Comparison of ENCODE assay signal across 1 cellular context in the genomic region with DNA sequence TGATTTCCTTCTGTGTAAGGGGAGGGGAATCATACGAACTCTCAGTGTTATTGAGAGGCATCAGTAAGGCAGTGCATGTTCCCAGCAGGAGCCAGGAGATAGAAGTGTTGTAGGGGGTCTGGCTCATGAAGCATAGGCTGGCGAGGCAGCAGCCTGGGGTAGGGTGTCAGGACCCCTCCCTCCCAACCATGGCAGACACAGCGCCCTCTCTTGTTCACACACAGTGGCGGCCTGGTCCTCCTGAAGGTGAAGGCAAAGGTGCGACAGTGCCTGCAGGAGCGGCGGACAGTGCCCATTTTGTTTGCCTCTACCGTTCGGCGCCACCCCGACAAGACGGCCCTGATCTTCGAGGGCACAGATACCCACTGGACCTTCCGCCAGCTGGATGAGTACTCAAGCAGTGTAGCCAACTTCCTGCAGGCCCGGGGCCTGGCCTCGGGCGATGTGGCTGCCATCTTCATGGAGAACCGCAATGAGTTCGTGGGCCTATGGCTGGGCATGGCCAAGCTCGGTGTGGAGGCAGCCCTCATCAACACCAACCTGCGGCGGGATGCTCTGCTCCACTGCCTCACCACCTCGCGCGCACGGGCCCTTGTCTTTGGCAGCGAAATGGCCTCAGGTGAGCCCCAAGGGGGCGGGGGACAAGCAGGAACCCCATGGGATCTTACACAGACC.
TF ChIP-seq lines count a peak whose summit lies in the region.

No MANE protein-coding gene starts in this region.

TF ChIP-seq in GM23338, 12 proteins besides CTCF, POLR2A, EP300 and RAD21:
- TF ChIP-seq ZNF331 (CRISPR knock-in tag; IDR thresholded peaks at IDR 0.05; ENCODE audit: low read depth) (no peak), JUNB (IDR thresholded peaks at IDR 0.05; ENCODE audit: unreplicated experiment) (no peak), POLR2AphosphoS5 (IDR thresholded peaks at IDR 0.05; ENCODE audit: low read depth) (no peak), STAT1 (IDR thresholded peaks at IDR 0.05; ENCODE audit: unreplicated experiment) (no peak), ZNF114 (CRISPR knock-in tag; IDR thresholded peaks at IDR 0.05) (no peak), CREB1 (CRISPR knock-in tag; IDR thresholded peaks at IDR 0.05; ENCODE audit: low read depth) (no peak), EZH2 (IDR thresholded peaks at IDR 0.05; ENCODE audit: low read depth, unreplicated experiment) (no peak), NANOG (IDR thresholded peaks at IDR 0.05; ENCODE audit: borderline replicate concordance) (no peak), EZH2phosphoT487 (IDR thresholded peaks at IDR 0.05; ENCODE audit: unreplicated experiment) (no peak)
- TF ChIP-seq, protein P1, sequence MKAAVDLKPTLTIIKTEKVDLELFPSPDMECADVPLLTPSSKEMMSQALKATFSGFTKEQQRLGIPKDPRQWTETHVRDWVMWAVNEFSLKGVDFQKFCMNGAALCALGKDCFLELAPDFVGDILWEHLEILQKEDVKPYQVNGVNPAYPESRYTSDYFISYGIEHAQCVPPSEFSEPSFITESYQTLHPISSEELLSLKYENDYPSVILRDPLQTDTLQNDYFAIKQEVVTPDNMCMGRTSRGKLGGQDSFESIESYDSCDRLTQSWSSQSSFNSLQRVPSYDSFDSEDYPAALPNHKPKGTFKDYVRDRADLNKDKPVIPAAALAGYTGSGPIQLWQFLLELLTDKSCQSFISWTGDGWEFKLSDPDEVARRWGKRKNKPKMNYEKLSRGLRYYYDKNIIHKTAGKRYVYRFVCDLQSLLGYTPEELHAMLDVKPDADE (IDR thresholded peaks at IDR 0.05), result no peak
- TF ChIP-seq, protein P2, sequence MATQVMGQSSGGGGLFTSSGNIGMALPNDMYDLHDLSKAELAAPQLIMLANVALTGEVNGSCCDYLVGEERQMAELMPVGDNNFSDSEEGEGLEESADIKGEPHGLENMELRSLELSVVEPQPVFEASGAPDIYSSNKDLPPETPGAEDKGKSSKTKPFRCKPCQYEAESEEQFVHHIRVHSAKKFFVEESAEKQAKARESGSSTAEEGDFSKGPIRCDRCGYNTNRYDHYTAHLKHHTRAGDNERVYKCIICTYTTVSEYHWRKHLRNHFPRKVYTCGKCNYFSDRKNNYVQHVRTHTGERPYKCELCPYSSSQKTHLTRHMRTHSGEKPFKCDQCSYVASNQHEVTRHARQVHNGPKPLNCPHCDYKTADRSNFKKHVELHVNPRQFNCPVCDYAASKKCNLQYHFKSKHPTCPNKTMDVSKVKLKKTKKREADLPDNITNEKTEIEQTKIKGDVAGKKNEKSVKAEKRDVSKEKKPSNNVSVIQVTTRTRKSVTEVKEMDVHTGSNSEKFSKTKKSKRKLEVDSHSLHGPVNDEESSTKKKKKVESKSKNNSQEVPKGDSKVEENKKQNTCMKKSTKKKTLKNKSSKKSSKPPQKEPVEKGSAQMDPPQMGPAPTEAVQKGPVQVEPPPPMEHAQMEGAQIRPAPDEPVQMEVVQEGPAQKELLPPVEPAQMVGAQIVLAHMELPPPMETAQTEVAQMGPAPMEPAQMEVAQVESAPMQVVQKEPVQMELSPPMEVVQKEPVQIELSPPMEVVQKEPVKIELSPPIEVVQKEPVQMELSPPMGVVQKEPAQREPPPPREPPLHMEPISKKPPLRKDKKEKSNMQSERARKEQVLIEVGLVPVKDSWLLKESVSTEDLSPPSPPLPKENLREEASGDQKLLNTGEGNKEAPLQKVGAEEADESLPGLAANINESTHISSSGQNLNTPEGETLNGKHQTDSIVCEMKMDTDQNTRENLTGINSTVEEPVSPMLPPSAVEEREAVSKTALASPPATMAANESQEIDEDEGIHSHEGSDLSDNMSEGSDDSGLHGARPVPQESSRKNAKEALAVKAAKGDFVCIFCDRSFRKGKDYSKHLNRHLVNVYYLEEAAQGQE (IDR thresholded peaks at IDR 0.05; ENCODE audit: unreplicated experiment), result no peak
- TF ChIP-seq, protein P3, sequence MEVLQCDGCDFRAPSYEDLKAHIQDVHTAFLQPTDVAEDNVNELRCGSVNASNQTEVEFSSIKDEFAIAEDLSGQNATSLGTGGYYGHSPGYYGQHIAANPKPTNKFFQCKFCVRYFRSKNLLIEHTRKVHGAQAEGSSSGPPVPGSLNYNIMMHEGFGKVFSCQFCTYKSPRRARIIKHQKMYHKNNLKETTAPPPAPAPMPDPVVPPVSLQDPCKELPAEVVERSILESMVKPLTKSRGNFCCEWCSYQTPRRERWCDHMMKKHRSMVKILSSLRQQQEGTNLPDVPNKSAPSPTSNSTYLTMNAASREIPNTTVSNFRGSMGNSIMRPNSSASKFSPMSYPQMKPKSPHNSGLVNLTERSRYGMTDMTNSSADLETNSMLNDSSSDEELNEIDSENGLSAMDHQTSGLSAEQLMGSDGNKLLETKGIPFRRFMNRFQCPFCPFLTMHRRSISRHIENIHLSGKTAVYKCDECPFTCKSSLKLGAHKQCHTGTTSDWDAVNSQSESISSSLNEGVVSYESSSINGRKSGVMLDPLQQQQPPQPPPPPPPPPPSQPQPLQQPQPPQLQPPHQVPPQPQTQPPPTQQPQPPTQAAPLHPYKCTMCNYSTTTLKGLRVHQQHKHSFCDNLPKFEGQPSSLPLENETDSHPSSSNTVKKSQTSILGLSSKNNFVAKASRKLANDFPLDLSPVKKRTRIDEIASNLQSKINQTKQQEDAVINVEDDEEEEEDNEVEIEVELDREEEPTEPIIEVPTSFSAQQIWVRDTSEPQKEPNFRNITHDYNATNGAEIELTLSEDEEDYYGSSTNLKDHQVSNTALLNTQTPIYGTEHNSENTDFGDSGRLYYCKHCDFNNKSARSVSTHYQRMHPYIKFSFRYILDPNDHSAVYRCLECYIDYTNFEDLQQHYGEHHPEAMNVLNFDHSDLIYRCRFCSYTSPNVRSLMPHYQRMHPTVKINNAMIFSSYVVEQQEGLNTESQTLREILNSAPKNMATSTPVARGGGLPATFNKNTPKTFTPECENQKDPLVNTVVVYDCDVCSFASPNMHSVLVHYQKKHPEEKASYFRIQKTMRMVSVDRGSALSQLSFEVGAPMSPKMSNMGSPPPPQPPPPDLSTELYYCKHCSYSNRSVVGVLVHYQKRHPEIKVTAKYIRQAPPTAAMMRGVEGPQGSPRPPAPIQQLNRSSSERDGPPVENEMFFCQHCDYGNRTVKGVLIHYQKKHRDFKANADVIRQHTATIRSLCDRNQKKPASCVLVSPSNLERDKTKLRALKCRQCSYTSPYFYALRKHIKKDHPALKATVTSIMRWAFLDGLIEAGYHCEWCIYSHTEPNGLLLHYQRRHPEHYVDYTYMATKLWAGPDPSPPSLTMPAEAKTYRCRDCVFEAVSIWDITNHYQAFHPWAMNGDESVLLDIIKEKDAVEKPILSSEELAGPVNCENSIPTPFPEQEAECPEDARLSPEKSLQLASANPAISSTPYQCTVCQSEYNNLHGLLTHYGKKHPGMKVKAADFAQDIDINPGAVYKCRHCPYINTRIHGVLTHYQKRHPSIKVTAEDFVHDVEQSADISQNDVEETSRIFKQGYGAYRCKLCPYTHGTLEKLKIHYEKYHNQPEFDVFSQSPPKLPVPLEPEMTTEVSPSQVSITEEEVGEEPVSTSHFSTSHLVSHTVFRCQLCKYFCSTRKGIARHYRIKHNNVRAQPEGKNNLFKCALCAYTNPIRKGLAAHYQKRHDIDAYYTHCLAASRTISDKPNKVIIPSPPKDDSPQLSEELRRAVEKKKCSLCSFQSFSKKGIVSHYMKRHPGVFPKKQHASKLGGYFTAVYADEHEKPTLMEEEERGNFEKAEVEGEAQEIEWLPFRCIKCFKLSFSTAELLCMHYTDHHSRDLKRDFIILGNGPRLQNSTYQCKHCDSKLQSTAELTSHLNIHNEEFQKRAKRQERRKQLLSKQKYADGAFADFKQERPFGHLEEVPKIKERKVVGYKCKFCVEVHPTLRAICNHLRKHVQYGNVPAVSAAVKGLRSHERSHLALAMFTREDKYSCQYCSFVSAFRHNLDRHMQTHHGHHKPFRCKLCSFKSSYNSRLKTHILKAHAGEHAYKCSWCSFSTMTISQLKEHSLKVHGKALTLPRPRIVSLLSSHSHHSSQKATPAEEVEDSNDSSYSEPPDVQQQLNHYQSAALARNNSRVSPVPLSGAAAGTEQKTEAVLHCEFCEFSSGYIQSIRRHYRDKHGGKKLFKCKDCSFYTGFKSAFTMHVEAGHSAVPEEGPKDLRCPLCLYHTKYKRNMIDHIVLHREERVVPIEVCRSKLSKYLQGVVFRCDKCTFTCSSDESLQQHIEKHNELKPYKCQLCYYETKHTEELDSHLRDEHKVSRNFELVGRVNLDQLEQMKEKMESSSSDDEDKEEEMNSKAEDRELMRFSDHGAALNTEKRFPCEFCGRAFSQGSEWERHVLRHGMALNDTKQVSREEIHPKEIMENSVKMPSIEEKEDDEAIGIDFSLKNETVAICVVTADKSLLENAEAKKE (CRISPR knock-in tag; IDR thresholded peaks at IDR 0.05), result no peak
